In the genomic region with DNA sequence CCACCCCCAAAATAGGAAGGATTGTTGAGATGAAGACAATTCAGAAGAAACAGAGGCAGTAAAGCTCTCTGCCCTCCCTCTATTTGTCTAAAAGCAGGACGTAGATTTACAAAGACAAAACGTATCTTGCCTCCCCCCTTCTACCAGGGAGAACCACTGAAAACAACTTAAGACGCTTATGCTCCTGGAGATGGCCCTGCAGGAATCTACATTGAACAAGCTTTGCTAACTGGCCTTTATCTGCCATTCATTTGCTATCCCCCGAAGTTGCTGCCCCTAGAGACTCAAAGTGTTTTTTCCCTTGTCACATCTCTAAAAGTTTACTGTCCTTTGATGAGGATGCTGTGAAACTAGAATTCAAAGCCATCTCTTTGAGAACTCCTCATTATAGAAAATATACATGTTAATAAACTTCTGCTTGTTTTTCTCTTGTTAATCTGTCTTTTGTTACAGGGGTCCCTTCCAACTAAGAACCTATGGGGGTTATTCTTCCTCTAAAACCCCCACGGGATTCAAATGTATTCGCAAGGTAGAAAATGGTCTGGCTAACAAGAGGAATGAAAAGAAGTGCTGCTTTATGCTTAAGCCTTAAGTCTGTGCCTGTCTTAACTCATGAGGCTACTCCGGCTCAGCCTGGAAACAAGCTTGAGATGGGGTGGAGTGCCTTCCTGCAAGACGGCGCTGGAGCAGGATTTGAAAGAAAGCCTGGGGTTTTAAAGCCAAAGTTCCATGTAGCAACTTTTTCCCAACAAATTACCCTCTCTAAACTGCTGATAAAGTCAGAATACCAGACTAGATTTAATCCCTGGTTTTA, we compare ENCODE assay signal across 1 cellular context.
TF ChIP-seq lines count a peak whose summit lies in the region.

No MANE protein-coding gene starts in this region.

TF ChIP-seq in WTC11, 78 proteins besides CTCF, POLR2A, EP300 and RAD21 (continued from another document):
- TF ChIP-seq ETV6 (CRISPR knock-in tag; IDR thresholded peaks at IDR 0.05) (no peak), PRDM15 (CRISPR knock-in tag; IDR thresholded peaks at IDR 0.05) (no peak), CDX4 (CRISPR knock-in tag; IDR thresholded peaks at IDR 0.05; ENCODE audit: borderline replicate concordance) (no peak), ATF1 (CRISPR knock-in tag; IDR thresholded peaks at IDR 0.05) (no peak), TEAD1 (CRISPR knock-in tag; IDR thresholded peaks at IDR 0.05) (no peak)
TF ChIP-seq in WTC11: peak in this region for 0.
